ENCODE assay signal across 11 cellular contexts in the genomic region with DNA sequence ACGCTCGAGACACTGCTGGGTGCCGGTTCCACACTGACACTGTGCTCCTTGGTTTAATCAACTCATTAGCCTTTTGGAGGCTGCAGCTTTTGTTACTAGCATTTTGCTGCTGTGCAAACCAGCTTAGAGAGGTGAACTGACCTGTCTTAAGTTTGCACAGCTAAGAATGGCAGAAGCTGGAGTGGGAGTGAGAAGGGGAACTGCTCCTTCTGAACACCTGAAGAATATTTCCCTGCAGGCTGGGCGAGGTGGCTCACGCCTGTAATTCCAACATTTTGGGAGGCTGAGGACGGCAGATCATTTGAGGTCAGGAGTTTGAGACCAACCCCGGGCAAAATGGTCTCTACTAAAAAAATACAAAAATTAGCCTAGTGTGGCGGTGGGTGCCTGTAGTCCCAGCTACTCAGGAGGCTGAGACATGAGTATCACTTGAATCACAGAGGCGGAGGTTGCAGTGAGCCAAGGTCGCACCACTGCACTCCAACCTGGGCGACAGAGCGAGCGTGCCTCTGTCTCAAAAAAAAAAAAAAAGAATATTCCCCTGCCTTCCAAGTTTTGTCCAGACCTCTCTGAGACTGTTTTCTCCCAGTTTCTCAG. TPM values are rescaled to one million over a fixed set of nuclear protein-coding genes. Genes with fewer than 3 reads are reported as not detected.
DNase-seq lines count a peak whose midpoint lies in the region; ATAC-seq and TF ChIP-seq lines count a peak whose summit lies in the region.
"Had no signal": no experiment of that assay in that cellular context is flagged by ENCODE, and none has a peak within 500 bp of the region (broad histone marks: within the 10 kb centered on the region; RNA-seq: fewer than 3 reads in every experiment).

No MANE protein-coding gene starts in this region.

- H3K4me1 ChIP-seq in esophagus muscularis mucosa (peaks cover 13 to 40% (median 32%) of the 10 kb centered on the region in 4 donors), smooth muscle cell (ENCODE audit: low read depth) (peaks cover 24% of the 10 kb centered on the region), testis (peaks cover 10% of the 10 kb centered on the region)

- no peak overlapping the region for H2AFZ ChIP-seq in smooth muscle cell (ENCODE audit: low read depth)

- H3K4me2 ChIP-seq in smooth muscle cell, result no peak overlapping the region

- TF ChIP-seq EP300 in esophagus muscularis mucosa (IDR thresholded peaks at IDR 0.05), result no peak

- H3K27ac ChIP-seq in esophagus muscularis mucosa (replicated peaks in 1 of 4) (peak overlapping the region; percentile 91 to 100 (median 98)), smooth muscle cell (ENCODE audit: low read depth) (peak overlapping the region; percentile 17), testis (peak overlapping the region in 1 of 2 donors; percentile 98)

- ATAC-seq in GM21360 (IDR thresholded peaks at IDR 0.05; ENCODE audit: unreplicated experiment), result no peak
- ATAC-seq: mucosa of descending colon had no signal

- peaks cover 16% of the 10 kb centered on the region for H3F3A ChIP-seq in smooth muscle cell (ENCODE audit: low read depth)

- H3K27me3 ChIP-seq in esophagus muscularis mucosa (no peaks in the 10 kb centered on the region), smooth muscle cell (ENCODE audit: low read depth) (no peaks in the 10 kb centered on the region), testis (no peaks in the 10 kb centered on the region), MG63 (no peaks in the 10 kb centered on the region)

- DNase-seq in ELR (ENCODE audit: low read depth), result peak; percentile 27
- DNase-seq in M059J (ENCODE audit: low read depth), result peak; percentile 35
- DNase-seq in esophagus muscularis mucosa (ENCODE audit: extremely low spot score), result no peak
- no peak for DNase-seq in smooth muscle cell (lab: John Stamatoyannopoulos, UW; ENCODE audit: unreplicated experiment)
- DNase-seq in testis, result no peak
- DNase-seq in MG63, result no peak
- DNase-seq: activated CD4-positive, CD25-positive, alpha-beta regulatory T cell; cerebellar nuclear complex; COR-L47; mucosa of descending colon had no signal

- TF ChIP-seq CTCF in esophagus muscularis mucosa (IDR thresholded peaks at IDR 0.05), result no peak
- TF ChIP-seq CTCF in smooth muscle cell (IDR thresholded peaks at IDR 0.05; ENCODE audit: borderline replicate concordance, insufficient read depth, poor library complexity, severe bottlenecking), result no peak
- no peak for TF ChIP-seq CTCF in testis (IDR thresholded peaks at IDR 0.05)

- H3K79me2 ChIP-seq in smooth muscle cell (ENCODE audit: low read depth), result peaks cover 31% of the 10 kb centered on the region

- H3K9me3 ChIP-seq in esophagus muscularis mucosa (peaks cover 0 to 6% (median 0%) of the 10 kb centered on the region in 4 donors), smooth muscle cell (replicated peaks; ENCODE audit: low read depth) (no peaks in the 10 kb centered on the region), testis (no peaks in the 10 kb centered on the region), MG63 (no peaks in the 10 kb centered on the region)
- H3K9me3 ChIP-seq: mucosa of descending colon had no signal

- whole genome bisulfite sequencing in esophagus muscularis mucosa, result 83% methylated on average over 12 of the region's 13 CpGs
- 86% methylated on average over 13 of the region's 13 CpGs for WGBS in smooth muscle cell (ENCODE audit: low lambda C conversion rate)
- 86 to 89% methylated on average over 13 of the region's 13 CpGs for WGBS in testis, 2 donors

- H3K36me3 ChIP-seq in esophagus muscularis mucosa (peaks cover 8 to 29% (median 17%) of the 10 kb centered on the region in 4 donors), smooth muscle cell (ENCODE audit: low read depth) (no peaks in the 10 kb centered on the region), testis (ENCODE audit: low read depth, missing control alignments) (no peaks in the 10 kb centered on the region), MG63 (peaks cover 32% of the 10 kb centered on the region)

- H3K9ac ChIP-seq in smooth muscle cell (ENCODE audit: low read depth), result no peak overlapping the region

- intact Hi-C loops in esophagus muscularis mucosa (cut with DNase I) (no loop called here), testis (cut with DNase I; ENCODE audit: low total_unique reads) (loop anchor here (10.0 kb wide), 1 partner anchor 179 kb away; no protein-coding TSS in a partner anchor)

- peaks cover 44% of the 10 kb centered on the region for H4K20me1 ChIP-seq in smooth muscle cell (ENCODE audit: low read depth)

- H3K4me3 ChIP-seq in esophagus muscularis mucosa, result peak overlapping the region in 1 of 4 donors; percentile 100
- no peak overlapping the region for H3K4me3 ChIP-seq in smooth muscle cell
- no peak overlapping the region for H3K4me3 ChIP-seq in testis
- no peak overlapping the region for H3K4me3 ChIP-seq in MG63
- H3K4me3 ChIP-seq: mucosa of descending colon had no signal

- no peak for TF ChIP-seq POLR2A in esophagus muscularis mucosa (IDR thresholded peaks at IDR 0.05; ENCODE audit: low read depth)
- TF ChIP-seq POLR2A in testis (IDR thresholded peaks at IDR 0.05), result no peak

RNA-seq across cellular contexts. Expression of gene CEBPB, which starts 5.0 kb away (rescaled TPM):
- total RNA-seq in M059J (2014; rRNA removed; shearing (Covaris generic)), result 37.7 and 51.8 TPM in 2 replicates
- 100 to 1,000 TPM; 105 to 195 (median 144) TPM for total RNA-seq in esophagus muscularis mucosa
- total RNA-seq in smooth muscle cell, result 32.0 and 38.0 TPM in 2 replicates
- polyA plus RNA-seq in smooth muscle cell, result 112 and 117 TPM in 2 replicates
- 10 to 100 TPM; 25.9 to 40.0 TPM for total RNA-seq in testis
- polyA plus RNA-seq in testis (ENCODE audit: insufficient read depth, low read depth, low replicate concordance), result 11.3 TPM
- 22.5 and 46.5 TPM in 2 replicates for total RNA-seq in MG63 (2014; rRNA removed; shearing (Covaris generic); ENCODE audit: low replicate concordance)

RNA-seq across cellular contexts. Expression of gene PEDS1, which starts 42.1 kb away (rescaled TPM):
- total RNA-seq in M059J (2014; rRNA removed; shearing (Covaris generic)), result 49.6 and 61.9 TPM in 2 replicates
- total RNA-seq in esophagus muscularis mucosa (10 to 100 TPM; 22.2 to 50.3 (median 30.7) TPM), smooth muscle cell (36.6 and 45.8 TPM in 2 replicates), testis (10 to 100 TPM; 40.1 to 45.5 TPM)
- polyA plus RNA-seq in smooth muscle cell (47.4 and 64.3 TPM in 2 replicates), testis (ENCODE audit: insufficient read depth, low read depth, low replicate concordance) (39.3 TPM)
- total RNA-seq in MG63 (2014; rRNA removed; shearing (Covaris generic); ENCODE audit: low replicate concordance), result 18.2 and 31.6 TPM in 2 replicates

Comparison
In these comparisons a context has a peak if more than half of its experiments do, and no peak if none do; other contexts are left out.
1. DNase-seq: peak in ELR (single experiment) and M059J (single experiment); none in esophagus muscularis mucosa (single experiment), smooth muscle cell (single experiment), testis (single experiment) and MG63 (single experiment).